Comparison of ENCODE assay signal across 8 cellular contexts in the genomic region with DNA sequence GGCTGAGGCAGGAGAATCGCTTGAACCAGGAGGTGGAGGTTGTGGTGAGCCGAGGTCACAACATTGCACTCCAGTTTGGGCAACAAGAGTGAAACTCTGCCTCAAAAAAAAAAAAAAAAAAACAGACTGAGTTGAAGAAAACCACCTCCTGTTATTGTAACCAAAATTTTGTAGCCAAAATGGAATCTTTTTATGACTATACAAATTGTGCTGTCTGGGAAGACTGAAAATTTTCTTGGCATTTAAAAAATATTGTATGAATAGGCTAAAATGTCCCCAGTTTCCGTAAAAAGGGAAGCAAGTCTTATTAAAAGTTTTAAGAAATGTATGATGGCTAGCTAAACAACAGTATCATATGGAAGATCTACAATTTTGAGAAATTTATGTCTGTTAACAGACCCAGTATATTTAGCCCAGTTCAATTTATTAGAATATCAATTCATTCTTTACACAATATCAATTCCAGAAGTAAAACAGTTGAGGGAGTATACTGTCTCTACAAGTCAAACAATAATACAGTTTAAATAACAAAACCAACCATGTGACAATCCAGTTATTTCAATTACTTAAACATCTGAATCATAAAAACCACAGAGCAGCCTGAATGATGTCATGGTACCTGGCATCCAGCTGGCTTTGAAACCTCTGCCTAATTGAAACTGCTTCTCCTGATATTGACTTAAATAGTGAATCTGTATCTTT.
DNase-seq lines count a peak whose midpoint lies in the region.

No MANE protein-coding gene starts in this region.

- intact Hi-C loops in posterior vena cava (cut with DNase I), result no loop called here

- peak overlapping the region; percentile 40 for H3K27ac ChIP-seq in epithelial cell of prostate

- peak; percentile 63 for DNase-seq in GM04504 (ENCODE audit: low read depth)
- peak; percentile 76 for DNase-seq in H4 (ENCODE audit: low spot score)
- peak; percentile 65 for DNase-seq in MV-4-11 (lab: John Stamatoyannopoulos, UW)
- peak; percentile 92 for DNase-seq in epithelial cell of prostate (ENCODE audit: low read depth, low spot score)
- DNase-seq in posterior vena cava (ENCODE audit: low spot score), result no peak
- DNase-seq in NCI-H510A (lab: John Stamatoyannopoulos, UW), result no peak
- no peak for DNase-seq in GM19238 (ENCODE audit: insufficient read length, low spot score)
- DNase-seq in nucleus accumbens (lab: John Stamatoyannopoulos, UW), result no peak

Comparison
In these comparisons a context has a peak if more than half of its experiments do, and no peak if none do; other contexts are left out.
1. DNase-seq: peak in GM04504 (single experiment), H4 (single experiment), MV-4-11 (single experiment) and epithelial cell of prostate (single experiment); none in posterior vena cava (single experiment), NCI-H510A (single experiment), GM19238 (single experiment) and nucleus accumbens (0 of 56).